In genomic region chr13:110774490-110774889, GRCh38 we compare ENCODE assay signal across 27 cellular contexts.
"Had no signal": no experiment of that assay in that cellular context is flagged by ENCODE, and none has a peak within 500 bp of the region (broad histone marks: within the 10 kb centered on the region; RNA-seq: fewer than 3 reads in every experiment).

No MANE protein-coding gene starts in this region.

- H3K36me3 ChIP-seq: stomach, suprapubic skin, thoracic aorta, thyroid gland, tibial artery, tibial nerve, transverse colon, upper lobe of left lung, upper lobe of right lung, uterus, vagina had no signal

- H3K27me3 ChIP-seq: testis, thyroid gland, transverse colon, upper lobe of left lung, upper lobe of right lung, uterus, vagina had no signal

- H3K27ac Mint-ChIP-seq: stimulated activated effector memory CD8-positive, alpha-beta T cell treated with anti-CD3 and anti-CD28 coated beads, Interleukin-12 subunit alpha, Interleukin-12 subunit beta, amount 100 ng/mL, for 72 hours; stimulated activated memory B cell treated with anti-CD40 and anti-IgM and Interleukin-4, amounts not matched to agents 10 μg/mL and 1 μg/mL and 100 μg/mL, for 72 hours; stimulated activated naive CD8-positive, alpha-beta T cell treated with anti-CD3 and anti-CD28 coated beads, Interleukin-15, amount 100 ng/mL, for 72 hours; stimulated activated naive CD8-positive, alpha-beta T cell treated with anti-CD3 and anti-CD28 coated beads, Interleukin-15, Interleukin-2, amounts not matched to agents 100 ng/mL and 50 ng/mL, for 24 hours; type B pancreatic cell had no signal

- H3K36me3 Mint-ChIP-seq: stimulated activated effector memory CD8-positive, alpha-beta T cell treated with anti-CD3 and anti-CD28 coated beads, Interleukin-12 subunit alpha, Interleukin-12 subunit beta, amount 100 ng/mL, for 72 hours; stimulated activated memory B cell treated with anti-CD40 and anti-IgM and Interleukin-4, amounts not matched to agents 10 μg/mL and 1 μg/mL and 100 μg/mL, for 72 hours; stimulated activated naive B cell treated with anti-CD40 and anti-IgM and Interleukin-4, amounts not matched to agents 10 μg/mL and 1 μg/mL and 100 μg/mL, for 72 hours; type B pancreatic cell had no signal

- H3K4me3 Mint-ChIP-seq: stimulated activated effector memory CD8-positive, alpha-beta T cell treated with anti-CD3 and anti-CD28 coated beads, Interleukin-12 subunit alpha, Interleukin-12 subunit beta, amount 100 ng/mL, for 72 hours; stimulated activated memory B cell treated with anti-CD40 and anti-IgM and Interleukin-4, amounts not matched to agents 10 μg/mL and 1 μg/mL and 100 μg/mL, for 72 hours; stimulated activated naive B cell treated with anti-CD40 and anti-IgM and Interleukin-4, amounts not matched to agents 10 μg/mL and 1 μg/mL and 100 μg/mL, for 72 hours; stimulated activated naive CD8-positive, alpha-beta T cell treated with anti-CD3 and anti-CD28 coated beads, Interleukin-15, amount 100 ng/mL, for 72 hours; stimulated activated naive CD8-positive, alpha-beta T cell treated with anti-CD3 and anti-CD28 coated beads, Interleukin-15, Interleukin-2, amounts not matched to agents 100 ng/mL and 50 ng/mL, for 24 hours; type B pancreatic cell had no signal

- H3K4me3 ChIP-seq: stomach, suprapubic skin, testis, thoracic aorta, thyroid gland, tibial artery, tibial nerve, transverse colon, upper lobe of left lung, upper lobe of right lung, uterus, vagina had no signal

- H3K27ac ChIP-seq: stomach, suprapubic skin, testis, thoracic aorta, thyroid gland, tibial artery, tibial nerve, transverse colon, upper lobe of left lung, upper lobe of right lung, uterus, vagina had no signal

- H3K9me3 ChIP-seq: stomach, suprapubic skin, testis, thoracic aorta, thyroid gland, tibial artery, tibial nerve, transverse colon, upper lobe of left lung, upper lobe of right lung, uterus, vagina had no signal

- H3K9me3 Mint-ChIP-seq: stimulated activated effector memory CD8-positive, alpha-beta T cell treated with anti-CD3 and anti-CD28 coated beads, Interleukin-12 subunit alpha, Interleukin-12 subunit beta, amount 100 ng/mL, for 72 hours; stimulated activated memory B cell treated with anti-CD40 and anti-IgM and Interleukin-4, amounts not matched to agents 10 μg/mL and 1 μg/mL and 100 μg/mL, for 72 hours; stimulated activated naive B cell treated with anti-CD40 and anti-IgM and Interleukin-4, amounts not matched to agents 10 μg/mL and 1 μg/mL and 100 μg/mL, for 72 hours; stimulated activated naive CD8-positive, alpha-beta T cell treated with anti-CD3 and anti-CD28 coated beads, Interleukin-15, amount 100 ng/mL, for 72 hours; stimulated activated naive CD8-positive, alpha-beta T cell treated with anti-CD3 and anti-CD28 coated beads, Interleukin-15, Interleukin-2, amounts not matched to agents 100 ng/mL and 50 ng/mL, for 24 hours; type B pancreatic cell had no signal

- H3K4me1 Mint-ChIP-seq: stimulated activated memory B cell treated with anti-CD40 and anti-IgM and Interleukin-4, amounts not matched to agents 10 μg/mL and 1 μg/mL and 100 μg/mL, for 72 hours had no signal

- DNase-seq: stimulated activated CD4-positive, alpha-beta T cell treated with anti-CD3 and anti-CD28 coated beads, Interleukin-2, amount 100 ng/mL, for 48 hours; stimulated activated CD4-positive, alpha-beta T cell treated with anti-CD3 and anti-CD28 coated beads, Interleukin-4, amount 100 ng/mL, for 1 hour; stimulated activated CD4-positive, alpha-beta T cell treated with anti-CD3 and anti-CD28 coated beads, Interleukin-4, amount 100 ng/mL, for 24 hours; stimulated activated CD4-positive, alpha-beta T cell treated with anti-CD3 and anti-CD28 coated beads, Interleukin-4, amount 100 ng/mL, for 4 hours; stimulated activated CD8-positive, alpha-beta memory T cell treated with anti-CD3 and anti-CD28 coated beads, Interleukin-4, amount 100 ng/mL, for 48 hours; stimulated activated naive B cell treated with anti-CD40 and anti-IgM and Interleukin-4, amounts not matched to agents 10 μg/mL and 1 μg/mL and 100 μg/mL, for 72 hours; stimulated activated naive CD4-positive, alpha-beta T cell; stimulated activated naive CD4-positive, alpha-beta T cell treated with Interleukin-2 at 50 U/mL for 16 hours; stimulated activated naive CD8-positive, alpha-beta T cell treated with anti-CD3 and anti-CD28 coated beads, Interleukin-15, amount 100 ng/mL, for 72 hours; stimulated activated naive CD8-positive, alpha-beta T cell treated with anti-CD3 and anti-CD28 coated beads, Interleukin-15, Interleukin-2, amounts not matched to agents 100 U/mL and 50 U/mL, for 24 hours; stomach; substantia nigra; testis; thyroid gland; tibial artery; transverse colon; upper lobe of left lung; upper lobe of right lung; uterus had no signal

- ATAC-seq: stimulated activated effector memory CD8-positive, alpha-beta T cell treated with anti-CD3 and anti-CD28 coated beads, Interleukin-12 subunit alpha, Interleukin-12 subunit beta, amount 100 ng/mL, for 72 hours; stimulated activated memory B cell treated with anti-CD40 and anti-IgM and Interleukin-4, amounts not matched to agents 10 μg/mL and 1 μg/mL and 100 μg/mL, for 72 hours; stimulated activated naive B cell treated with anti-CD40 and anti-IgM and Interleukin-4, amounts not matched to agents 10 μg/mL and 1 μg/mL and 100 μg/mL, for 72 hours; stimulated activated naive CD8-positive, alpha-beta T cell treated with anti-CD3 and anti-CD28 coated beads, Interleukin-15, amount 100 ng/mL, for 72 hours; upper lobe of right lung had no signal

- H3K4me1 ChIP-seq: stomach, suprapubic skin, testis, thyroid gland, tibial artery, tibial nerve, transverse colon, upper lobe of left lung, upper lobe of right lung, uterus, vagina had no signal
